In the genomic region with DNA sequence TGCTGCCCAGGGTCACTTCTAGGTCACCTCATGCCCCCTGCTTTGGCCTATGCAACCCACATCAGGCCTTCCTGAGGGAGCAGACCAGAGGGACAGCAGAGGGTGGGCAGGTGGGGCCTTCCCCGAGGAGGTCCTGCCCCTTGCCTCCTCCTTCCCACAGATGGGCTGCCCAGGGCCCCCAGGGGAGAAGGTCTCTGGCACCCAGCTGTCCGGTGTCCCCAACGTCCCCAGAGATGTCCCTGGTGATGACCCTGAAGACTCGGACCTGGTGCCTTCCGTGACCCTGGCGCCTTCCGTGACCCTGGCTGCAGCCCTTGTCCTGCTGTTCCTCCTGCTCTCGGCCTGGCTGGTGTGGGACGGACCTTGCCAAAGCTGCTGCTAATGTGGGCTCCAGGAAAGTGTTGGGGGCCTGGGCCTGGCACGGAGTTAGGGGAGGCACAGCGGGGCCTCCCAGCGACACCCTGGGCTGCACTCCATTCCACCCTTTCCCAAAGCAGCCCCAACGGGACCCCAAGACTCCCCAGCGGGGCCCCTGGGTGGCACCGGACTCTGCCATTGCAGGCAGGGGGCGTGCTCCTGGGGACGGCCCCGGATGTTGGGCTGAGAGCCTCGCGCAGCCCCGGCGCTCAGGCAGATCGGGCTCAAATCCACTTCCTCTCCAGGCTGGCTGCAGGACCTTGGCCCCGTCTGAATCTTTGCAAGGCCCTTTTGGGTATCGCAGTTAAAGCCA, we compare ENCODE assay signal across 1 cellular context.
TF ChIP-seq lines count a peak whose summit lies in the region.

No MANE protein-coding gene starts in this region.

TF ChIP-seq in HepG2, 621 proteins besides CTCF, POLR2A, EP300 and RAD21 (continued from another document and continues in another):
- TF ChIP-seq, protein P1, sequence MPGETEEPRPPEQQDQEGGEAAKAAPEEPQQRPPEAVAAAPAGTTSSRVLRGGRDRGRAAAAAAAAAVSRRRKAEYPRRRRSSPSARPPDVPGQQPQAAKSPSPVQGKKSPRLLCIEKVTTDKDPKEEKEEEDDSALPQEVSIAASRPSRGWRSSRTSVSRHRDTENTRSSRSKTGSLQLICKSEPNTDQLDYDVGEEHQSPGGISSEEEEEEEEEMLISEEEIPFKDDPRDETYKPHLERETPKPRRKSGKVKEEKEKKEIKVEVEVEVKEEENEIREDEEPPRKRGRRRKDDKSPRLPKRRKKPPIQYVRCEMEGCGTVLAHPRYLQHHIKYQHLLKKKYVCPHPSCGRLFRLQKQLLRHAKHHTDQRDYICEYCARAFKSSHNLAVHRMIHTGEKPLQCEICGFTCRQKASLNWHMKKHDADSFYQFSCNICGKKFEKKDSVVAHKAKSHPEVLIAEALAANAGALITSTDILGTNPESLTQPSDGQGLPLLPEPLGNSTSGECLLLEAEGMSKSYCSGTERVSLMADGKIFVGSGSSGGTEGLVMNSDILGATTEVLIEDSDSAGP (CRISPR knock-in tag; IDR thresholded peaks at IDR 0.05; ENCODE audit: borderline replicate concordance) = peak; percentile 30; the same call in 1 of the 2 replicates
- TF ChIP-seq ZNF558 (CRISPR knock-in tag; IDR thresholded peaks at IDR 0.05; ENCODE audit: borderline replicate concordance) (no peak), PHF21A (CRISPR knock-in tag; IDR thresholded peaks at IDR 0.05) (peak; percentile 73; the same call in 1 of the 2 replicates), NR1H2 (CRISPR knock-in tag; IDR thresholded peaks at IDR 0.05; ENCODE audit: borderline replicate concordance, low read depth) (no peak), KAT8 (CRISPR knock-in tag; IDR thresholded peaks at IDR 0.05) (peak; percentile 36), ZSCAN21 (CRISPR knock-in tag; IDR thresholded peaks at IDR 0.05; ENCODE audit: borderline replicate concordance) (no peak; the same call in 1 of the 2 replicates), MXD4 (CRISPR knock-in tag; IDR thresholded peaks at IDR 0.05) (0 out of 2 replicates have a peak, but pooled peaks have one; percentile 1), TBL1XR1 (IDR thresholded peaks at IDR 0.05; ENCODE audit: borderline replicate concordance, low read length, partially characterized antibody) (no peak), ATF7 (IDR thresholded peaks at IDR 0.05) (no peak), ATF7 (CRISPR knock-in tag; IDR thresholded peaks at IDR 0.05) (no peak), MEF2D (CRISPR knock-in tag; IDR thresholded peaks at IDR 0.05) (no peak), MIXL1 (CRISPR knock-in tag; IDR thresholded peaks at IDR 0.05) (no peak), ZNF598 (CRISPR knock-in tag; IDR thresholded peaks at IDR 0.05; ENCODE audit: borderline replicate concordance) (peak; percentile 93; the same call in 1 of the 2 replicates), KDM2A (CRISPR knock-in tag; IDR thresholded peaks at IDR 0.05; ENCODE audit: borderline replicate concordance, low read depth) (no peak), ZNF441 (CRISPR knock-in tag; IDR thresholded peaks at IDR 0.05; ENCODE audit: borderline replicate concordance) (0 out of 2 replicates have a peak, but pooled peaks have one; percentile 59), ZFY (CRISPR knock-in tag; IDR thresholded peaks at IDR 0.05) (peak; percentile 33; the same call in 1 of the 2 replicates), RXRA (CRISPR knock-in tag; IDR thresholded peaks at IDR 0.05) (peak; percentile 32; the same call in 1 of the 2 replicates), ZNF788 (CRISPR knock-in tag; IDR thresholded peaks at IDR 0.05; ENCODE audit: borderline replicate concordance) (no peak), ZFX (CRISPR knock-in tag; IDR thresholded peaks at IDR 0.05; ENCODE audit: low read depth) (0 out of 2 replicates have a peak, but pooled peaks have one; percentile 41), SPEN (CRISPR knock-in tag; IDR thresholded peaks at IDR 0.05; ENCODE audit: low read depth) (no peak), HMGA1 (CRISPR knock-in tag; conservative IDR thresholded peaks at IDR 0.05) (no peak), ZNF781 (CRISPR knock-in tag; IDR thresholded peaks at IDR 0.05; ENCODE audit: borderline replicate concordance, not compliant biosample characterization) (peak; percentile 24), ZNF891 (CRISPR knock-in tag; IDR thresholded peaks at IDR 0.05) (peak; percentile 17; the same call in 1 of the 2 replicates), ZSCAN20 (CRISPR knock-in tag; IDR thresholded peaks at IDR 0.05; ENCODE audit: borderline replicate concordance) (no peak), ZBTB7B (CRISPR knock-in tag; IDR thresholded peaks at IDR 0.05) (peak; percentile 69; the same call in 1 of the 2 replicates), SRSF1 (optimal IDR thresholded peaks at IDR 0.05; ENCODE audit: low read depth, low read length) (peak; percentile 36), SAP130 (CRISPR knock-in tag; IDR thresholded peaks at IDR 0.05; ENCODE audit: low read depth) (peak; percentile 45), HES4 (CRISPR knock-in tag; IDR thresholded peaks at IDR 0.05; ENCODE audit: borderline replicate concordance) (0 out of 2 replicates have a peak, but pooled peaks have one; percentile 43), XRCC5 (optimal IDR thresholded peaks at IDR 0.05; ENCODE audit: low read length) (peak; percentile 13), NFATC3 (CRISPR knock-in tag; IDR thresholded peaks at IDR 0.05) (0 out of 2 replicates have a peak, but pooled peaks have one; percentile 49)
- TF ChIP-seq, protein P2, sequence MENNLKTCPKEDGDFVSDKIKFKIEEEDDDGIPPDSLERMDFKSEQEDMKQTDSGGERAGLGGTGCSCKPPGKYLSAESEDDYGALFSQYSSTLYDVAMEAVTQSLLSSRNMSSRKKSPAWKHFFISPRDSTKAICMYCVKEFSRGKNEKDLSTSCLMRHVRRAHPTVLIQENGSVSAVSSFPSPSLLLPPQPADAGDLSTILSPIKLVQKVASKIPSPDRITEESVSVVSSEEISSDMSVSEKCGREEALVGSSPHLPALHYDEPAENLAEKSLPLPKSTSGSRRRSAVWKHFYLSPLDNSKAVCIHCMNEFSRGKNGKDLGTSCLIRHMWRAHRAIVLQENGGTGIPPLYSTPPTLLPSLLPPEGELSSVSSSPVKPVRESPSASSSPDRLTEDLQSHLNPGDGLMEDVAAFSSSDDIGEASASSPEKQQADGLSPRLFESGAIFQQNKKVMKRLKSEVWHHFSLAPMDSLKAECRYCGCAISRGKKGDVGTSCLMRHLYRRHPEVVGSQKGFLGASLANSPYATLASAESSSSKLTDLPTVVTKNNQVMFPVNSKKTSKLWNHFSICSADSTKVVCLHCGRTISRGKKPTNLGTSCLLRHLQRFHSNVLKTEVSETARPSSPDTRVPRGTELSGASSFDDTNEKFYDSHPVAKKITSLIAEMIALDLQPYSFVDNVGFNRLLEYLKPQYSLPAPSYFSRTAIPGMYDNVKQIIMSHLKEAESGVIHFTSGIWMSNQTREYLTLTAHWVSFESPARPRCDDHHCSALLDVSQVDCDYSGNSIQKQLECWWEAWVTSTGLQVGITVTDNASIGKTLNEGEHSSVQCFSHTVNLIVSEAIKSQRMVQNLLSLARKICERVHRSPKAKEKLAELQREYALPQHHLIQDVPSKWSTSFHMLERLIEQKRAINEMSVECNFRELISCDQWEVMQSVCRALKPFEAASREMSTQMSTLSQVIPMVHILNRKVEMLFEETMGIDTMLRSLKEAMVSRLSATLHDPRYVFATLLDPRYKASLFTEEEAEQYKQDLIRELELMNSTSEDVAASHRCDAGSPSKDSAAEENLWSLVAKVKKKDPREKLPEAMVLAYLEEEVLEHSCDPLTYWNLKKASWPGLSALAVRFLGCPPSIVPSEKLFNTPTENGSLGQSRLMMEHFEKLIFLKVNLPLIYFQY (CRISPR knock-in tag; IDR thresholded peaks at IDR 0.05; ENCODE audit: borderline replicate concordance) = 0 out of 2 replicates have a peak, but pooled peaks have one; percentile 33
- TF ChIP-seq, protein P3, sequence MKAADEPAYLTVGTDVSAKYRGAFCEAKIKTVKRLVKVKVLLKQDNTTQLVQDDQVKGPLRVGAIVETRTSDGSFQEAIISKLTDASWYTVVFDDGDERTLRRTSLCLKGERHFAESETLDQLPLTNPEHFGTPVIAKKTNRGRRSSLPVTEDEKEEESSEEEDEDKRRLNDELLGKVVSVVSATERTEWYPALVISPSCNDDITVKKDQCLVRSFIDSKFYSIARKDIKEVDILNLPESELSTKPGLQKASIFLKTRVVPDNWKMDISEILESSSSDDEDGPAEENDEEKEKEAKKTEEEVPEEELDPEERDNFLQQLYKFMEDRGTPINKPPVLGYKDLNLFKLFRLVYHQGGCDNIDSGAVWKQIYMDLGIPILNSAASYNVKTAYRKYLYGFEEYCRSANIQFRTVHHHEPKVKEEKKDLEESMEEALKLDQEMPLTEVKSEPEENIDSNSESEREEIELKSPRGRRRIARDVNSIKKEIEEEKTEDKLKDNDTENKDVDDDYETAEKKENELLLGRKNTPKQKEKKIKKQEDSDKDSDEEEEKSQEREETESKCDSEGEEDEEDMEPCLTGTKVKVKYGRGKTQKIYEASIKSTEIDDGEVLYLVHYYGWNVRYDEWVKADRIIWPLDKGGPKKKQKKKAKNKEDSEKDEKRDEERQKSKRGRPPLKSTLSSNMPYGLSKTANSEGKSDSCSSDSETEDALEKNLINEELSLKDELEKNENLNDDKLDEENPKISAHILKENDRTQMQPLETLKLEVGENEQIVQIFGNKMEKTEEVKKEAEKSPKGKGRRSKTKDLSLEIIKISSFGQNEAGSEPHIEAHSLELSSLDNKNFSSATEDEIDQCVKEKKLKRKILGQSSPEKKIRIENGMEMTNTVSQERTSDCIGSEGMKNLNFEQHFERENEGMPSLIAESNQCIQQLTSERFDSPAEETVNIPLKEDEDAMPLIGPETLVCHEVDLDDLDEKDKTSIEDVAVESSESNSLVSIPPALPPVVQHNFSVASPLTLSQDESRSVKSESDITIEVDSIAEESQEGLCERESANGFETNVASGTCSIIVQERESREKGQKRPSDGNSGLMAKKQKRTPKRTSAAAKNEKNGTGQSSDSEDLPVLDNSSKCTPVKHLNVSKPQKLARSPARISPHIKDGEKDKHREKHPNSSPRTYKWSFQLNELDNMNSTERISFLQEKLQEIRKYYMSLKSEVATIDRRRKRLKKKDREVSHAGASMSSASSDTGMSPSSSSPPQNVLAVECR (CRISPR knock-in tag; IDR thresholded peaks at IDR 0.05; ENCODE audit: borderline replicate concordance) = peak; percentile 31; the same call in 1 of the 2 replicates
- TF ChIP-seq, protein P4, sequence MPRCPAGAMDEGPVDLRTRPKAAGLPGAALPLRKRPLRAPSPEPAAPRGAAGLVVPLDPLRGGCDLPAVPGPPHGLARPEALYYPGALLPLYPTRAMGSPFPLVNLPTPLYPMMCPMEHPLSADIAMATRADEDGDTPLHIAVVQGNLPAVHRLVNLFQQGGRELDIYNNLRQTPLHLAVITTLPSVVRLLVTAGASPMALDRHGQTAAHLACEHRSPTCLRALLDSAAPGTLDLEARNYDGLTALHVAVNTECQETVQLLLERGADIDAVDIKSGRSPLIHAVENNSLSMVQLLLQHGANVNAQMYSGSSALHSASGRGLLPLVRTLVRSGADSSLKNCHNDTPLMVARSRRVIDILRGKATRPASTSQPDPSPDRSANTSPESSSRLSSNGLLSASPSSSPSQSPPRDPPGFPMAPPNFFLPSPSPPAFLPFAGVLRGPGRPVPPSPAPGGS (CRISPR knock-in tag; IDR thresholded peaks at IDR 0.05) = peak; percentile 70; the same call in 1 of the 2 replicates
- TF ChIP-seq, protein P5, sequence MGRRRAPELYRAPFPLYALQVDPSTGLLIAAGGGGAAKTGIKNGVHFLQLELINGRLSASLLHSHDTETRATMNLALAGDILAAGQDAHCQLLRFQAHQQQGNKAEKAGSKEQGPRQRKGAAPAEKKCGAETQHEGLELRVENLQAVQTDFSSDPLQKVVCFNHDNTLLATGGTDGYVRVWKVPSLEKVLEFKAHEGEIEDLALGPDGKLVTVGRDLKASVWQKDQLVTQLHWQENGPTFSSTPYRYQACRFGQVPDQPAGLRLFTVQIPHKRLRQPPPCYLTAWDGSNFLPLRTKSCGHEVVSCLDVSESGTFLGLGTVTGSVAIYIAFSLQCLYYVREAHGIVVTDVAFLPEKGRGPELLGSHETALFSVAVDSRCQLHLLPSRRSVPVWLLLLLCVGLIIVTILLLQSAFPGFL (CRISPR knock-in tag; IDR thresholded peaks at IDR 0.05) = no peak
- TF ChIP-seq, protein P6, sequence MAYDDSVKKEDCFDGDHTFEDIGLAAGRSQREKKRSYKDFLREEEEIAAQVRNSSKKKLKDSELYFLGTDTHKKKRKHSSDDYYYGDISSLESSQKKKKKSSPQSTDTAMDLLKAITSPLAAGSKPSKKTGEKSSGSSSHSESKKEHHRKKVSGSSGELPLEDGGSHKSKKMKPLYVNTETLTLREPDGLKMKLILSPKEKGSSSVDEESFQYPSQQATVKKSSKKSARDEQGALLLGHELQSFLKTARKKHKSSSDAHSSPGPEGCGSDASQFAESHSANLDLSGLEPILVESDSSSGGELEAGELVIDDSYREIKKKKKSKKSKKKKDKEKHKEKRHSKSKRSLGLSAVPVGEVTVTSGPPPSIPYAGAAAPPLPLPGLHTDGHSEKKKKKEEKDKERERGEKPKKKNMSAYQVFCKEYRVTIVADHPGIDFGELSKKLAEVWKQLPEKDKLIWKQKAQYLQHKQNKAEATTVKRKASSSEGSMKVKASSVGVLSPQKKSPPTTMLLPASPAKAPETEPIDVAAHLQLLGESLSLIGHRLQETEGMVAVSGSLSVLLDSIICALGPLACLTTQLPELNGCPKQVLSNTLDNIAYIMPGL (CRISPR knock-in tag; IDR thresholded peaks at IDR 0.05; ENCODE audit: borderline replicate concordance in 1 of 2, low read depth in 1 of 2) = peak in 1 of 2 experiments; percentile 61; a peak in 1 of 4 replicates
- TF ChIP-seq, protein P7, sequence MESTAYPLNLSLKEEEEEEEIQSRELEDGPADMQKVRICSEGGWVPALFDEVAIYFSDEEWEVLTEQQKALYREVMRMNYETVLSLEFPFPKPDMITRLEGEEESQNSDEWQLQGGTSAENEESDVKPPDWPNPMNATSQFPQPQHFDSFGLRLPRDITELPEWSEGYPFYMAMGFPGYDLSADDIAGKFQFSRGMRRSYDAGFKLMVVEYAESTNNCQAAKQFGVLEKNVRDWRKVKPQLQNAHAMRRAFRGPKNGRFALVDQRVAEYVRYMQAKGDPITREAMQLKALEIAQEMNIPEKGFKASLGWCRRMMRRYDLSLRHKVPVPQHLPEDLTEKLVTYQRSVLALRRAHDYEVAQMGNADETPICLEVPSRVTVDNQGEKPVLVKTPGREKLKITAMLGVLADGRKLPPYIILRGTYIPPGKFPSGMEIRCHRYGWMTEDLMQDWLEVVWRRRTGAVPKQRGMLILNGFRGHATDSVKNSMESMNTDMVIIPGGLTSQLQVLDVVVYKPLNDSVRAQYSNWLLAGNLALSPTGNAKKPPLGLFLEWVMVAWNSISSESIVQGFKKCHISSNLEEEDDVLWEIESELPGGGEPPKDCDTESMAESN (CRISPR knock-in tag; conservative IDR thresholded peaks at IDR 0.05) = 0 out of 2 replicates have a peak, but pooled peaks have one; percentile 73
- TF ChIP-seq, protein P8, sequence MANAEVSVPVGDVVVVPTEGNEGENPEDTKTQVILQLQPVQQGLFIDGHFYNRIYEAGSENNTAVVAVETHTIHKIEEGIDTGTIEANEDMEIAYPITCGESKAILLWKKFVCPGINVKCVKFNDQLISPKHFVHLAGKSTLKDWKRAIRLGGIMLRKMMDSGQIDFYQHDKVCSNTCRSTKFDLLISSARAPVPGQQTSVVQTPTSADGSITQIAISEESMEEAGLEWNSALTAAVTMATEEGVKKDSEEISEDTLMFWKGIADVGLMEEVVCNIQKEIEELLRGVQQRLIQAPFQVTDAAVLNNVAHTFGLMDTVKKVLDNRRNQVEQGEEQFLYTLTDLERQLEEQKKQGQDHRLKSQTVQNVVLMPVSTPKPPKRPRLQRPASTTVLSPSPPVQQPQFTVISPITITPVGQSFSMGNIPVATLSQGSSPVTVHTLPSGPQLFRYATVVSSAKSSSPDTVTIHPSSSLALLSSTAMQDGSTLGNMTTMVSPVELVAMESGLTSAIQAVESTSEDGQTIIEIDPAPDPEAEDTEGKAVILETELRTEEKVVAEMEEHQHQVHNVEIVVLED (CRISPR knock-in tag; IDR thresholded peaks at IDR 0.05; ENCODE audit: borderline replicate concordance) = peak; percentile 46; the same call in 1 of the 2 replicates
